Comparison of ENCODE assay signal across 8 cellular contexts in the genomic region with DNA sequence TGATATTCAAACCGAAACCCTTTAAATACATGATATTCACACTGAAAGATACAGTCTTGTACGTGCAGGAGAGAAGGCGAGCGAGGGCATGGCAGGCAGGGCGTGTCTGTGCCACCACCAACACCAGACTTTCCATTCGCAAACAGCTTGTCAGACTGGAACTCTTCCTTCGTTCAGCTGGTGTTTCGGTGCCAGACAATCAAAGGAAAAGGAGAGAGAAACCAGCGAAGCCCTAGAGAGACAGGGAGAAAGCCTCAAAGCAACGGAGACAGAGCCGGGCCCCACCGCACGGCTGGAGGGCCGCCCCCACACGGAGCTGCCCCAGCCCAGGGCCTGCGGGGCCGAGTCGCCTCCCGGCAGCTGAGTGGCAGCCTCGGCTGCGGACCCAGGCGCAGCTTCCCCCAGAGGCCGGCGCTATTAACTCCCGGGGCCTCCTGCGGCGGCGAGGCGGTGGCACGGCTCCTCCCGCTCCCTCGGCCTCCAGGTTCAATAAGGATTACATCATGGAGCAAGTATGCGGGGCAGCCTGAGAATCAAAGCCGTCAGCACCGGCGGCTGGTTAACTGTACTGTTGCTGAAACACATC. TPM values are rescaled to one million over a fixed set of nuclear protein-coding genes. Genes with fewer than 3 reads are reported as not detected.
DNase-seq lines count a peak whose midpoint lies in the region; ATAC-seq, FAIRE-seq and TF ChIP-seq lines count a peak whose summit lies in the region.

No MANE protein-coding gene starts in this region.

- peak; percentile 55 for DNase-seq in Ammon's horn (ENCODE audit: low spot score)
- peak; percentile 75 for DNase-seq in H54 (ENCODE audit: insufficient read length, low spot score)
- peak; percentile 74 for DNase-seq in NCI-H748 treated with DMSO at 0.1 percent for 48 hours (lab: John Stamatoyannopoulos, UW)
- DNase-seq in astrocyte of the hippocampus (ENCODE audit: low read depth, low spot score): peak; percentile 98
- peak; percentile 94 for DNase-seq in hepatocyte (ENCODE audit: low spot score)
- DNase-seq in pulmonary artery endothelial cell (ENCODE audit: low read depth, low spot score): peak; percentile 47
- DNase-seq in stimulated activated naive CD4-positive, alpha-beta T cell treated with Interleukin-2 at 50 U/mL for 16 hours (lab: John Stamatoyannopoulos, UW): no peak

- peak; percentile 48; the same call in 1 of the 2 replicates for TF ChIP-seq POLR2A in H54 (IDR thresholded peaks at IDR 0.05; ENCODE audit: low read depth, low read length)

- H3K79me2 ChIP-seq in hepatocyte: no peaks in the 10 kb centered on the region

- TF ChIP-seq CTCF in hepatocyte (IDR thresholded peaks at IDR 0.05; ENCODE audit: poor library complexity): peak; percentile 12

- H3K9me2 ChIP-seq in hepatocyte (replicated peaks; ENCODE audit: insufficient read depth): no peaks in the 10 kb centered on the region

- 8% methylated on average over 30 of the region's 36 CpGs for WGBS in hepatocyte (ENCODE audit: low lambda C conversion rate, missing lambda C conversion rate)

- ATAC-seq in HG02884 (IDR thresholded peaks at IDR 0.05; ENCODE audit: unreplicated experiment): no peak

- H4K20me1 ChIP-seq in hepatocyte (ENCODE audit: insufficient read depth, poor library complexity, severe bottlenecking): no peaks in the 10 kb centered on the region

- no peaks in the 10 kb centered on the region for H3K9me3 ChIP-seq in hepatocyte (ENCODE audit: low read depth)

- H3K27me3 ChIP-seq in hepatocyte: no peaks in the 10 kb centered on the region

- peak overlapping the region; percentile 89 for H3K27ac ChIP-seq in hepatocyte

- peak overlapping the region; percentile 86 for H3K4me2 ChIP-seq in hepatocyte

- peaks cover 19% of the 10 kb centered on the region for H3K4me1 ChIP-seq in hepatocyte (ENCODE audit: insufficient read depth)

- peak overlapping the region; percentile 11 for H3K4me3 ChIP-seq in hepatocyte

- no peak for FAIRE-seq in H54 (lab: Jason Lieb, UNC)

- H2AFZ ChIP-seq in hepatocyte: peak overlapping the region; percentile 64

- H3K36me3 ChIP-seq in hepatocyte (replicated peaks; ENCODE audit: insufficient read depth, low read depth): no peaks in the 10 kb centered on the region

RNA-seq across cellular contexts. Expression of a gene that starts 32.1 kb away (rescaled TPM):
- not detected in 2 replicates for total RNA-seq in hepatocyte
- polyA plus RNA-seq in hepatocyte: not detected in 2 replicates
- total RNA-seq in pulmonary artery endothelial cell: not detected in 2 replicates

RNA-seq across cellular contexts. Expression of a gene that starts 59.1 kb away (rescaled TPM):
- 25.3 and 26.1 TPM in 2 replicates for total RNA-seq in hepatocyte
- 19.1 and 24.1 TPM in 2 replicates for polyA plus RNA-seq in hepatocyte
- 18.4 and 41.6 TPM in 2 replicates for total RNA-seq in pulmonary artery endothelial cell
